In genomic region chr15:99895956-99896311, GRCh38 we compare ENCODE assay signal across 24 cellular contexts.
"Had no signal": no experiment of that assay in that cellular context is flagged by ENCODE, and none has a peak within 500 bp of the region (broad histone marks: within the 10 kb centered on the region; RNA-seq: fewer than 3 reads in every experiment).

No MANE protein-coding gene starts in this region.

- DNase-seq: activated CD4-positive, alpha-beta T cell treated with anti-CD3 and anti-CD28 coated beads, Interleukin-2, amount 10 ng/mL, durations not matched to agents 7 days and 5 days; activated CD8-positive, alpha-beta memory T cell treated with anti-CD3 and anti-CD28 coated beads, Interleukin-2, amount 50 U/mL, for 4 hours; activated naive CD4-positive, alpha-beta T cell treated with anti-CD3 and anti-CD28 coated beads, Interleukin-2, amount 10 ng/mL, durations not matched to agents 7 days and 5 days; activated T-cell treated with anti-CD3 and anti-CD28 coated beads, Interleukin-2, amount 50 U/mL, for 4 hours; aorta; brain microvascular endothelial cell; colonic mucosa; foreskin melanocyte; glutamatergic neuron; hypothalamus; islet precursor cell; left colon; stimulated activated CD4-positive, alpha-beta T cell treated with anti-CD3 and anti-CD28 coated beads, Interleukin-4, amount 100 ng/mL, for 24 hours; stomach; T-helper 9 cell had no signal

- ATAC-seq: activated T-cell treated with anti-CD3 and anti-CD28 coated beads, Interleukin-2, amount 50 U/mL, for 4 hours; left colon; natural killer cell treated with Interleukin-12 subunit alpha and Interleukin-12 subunit beta and Interleukin-15 and Interleukin-18, amount 100 ng/mL, for 72 hours; sciatic nerve; stimulated activated effector memory CD8-positive, alpha-beta T cell treated with anti-CD3 and anti-CD28 coated beads, Interleukin-12 subunit alpha, Interleukin-12 subunit beta, amount 100 ng/mL, for 72 hours had no signal

- H3K4me1 ChIP-seq: colonic mucosa, parathyroid adenoma, stomach had no signal

- H3K27ac Mint-ChIP-seq: activated CD4-positive, alpha-beta T cell treated with anti-CD3 and anti-CD28 coated beads, Interleukin-2, amount 10 ng/mL, durations not matched to agents 7 days and 5 days; activated naive CD4-positive, alpha-beta T cell treated with anti-CD3 and anti-CD28 coated beads, Interleukin-2, amount 10 ng/mL, durations not matched to agents 7 days and 5 days; mesothelial cell of epicardium; natural killer cell treated with Interleukin-12 subunit alpha and Interleukin-12 subunit beta and Interleukin-15 and Interleukin-18, amount 100 ng/mL, for 72 hours; stimulated activated effector memory CD8-positive, alpha-beta T cell treated with anti-CD3 and anti-CD28 coated beads, Interleukin-12 subunit alpha, Interleukin-12 subunit beta, amount 100 ng/mL, for 72 hours; type B pancreatic cell had no signal

- H3K4me3 Mint-ChIP-seq: activated CD4-positive, alpha-beta T cell treated with anti-CD3 and anti-CD28 coated beads, Interleukin-2, amount 10 ng/mL, durations not matched to agents 7 days and 5 days; activated naive CD4-positive, alpha-beta T cell treated with anti-CD3 and anti-CD28 coated beads, Interleukin-2, amount 10 ng/mL, durations not matched to agents 7 days and 5 days; activated T-cell treated with anti-CD3 and anti-CD28 coated beads, Interleukin-2, amount 50 U/mL, for 4 hours; central memory CD8-positive, alpha-beta T cell; mesothelial cell of epicardium; natural killer cell treated with Interleukin-12 subunit alpha and Interleukin-12 subunit beta and Interleukin-15 and Interleukin-18, amount 100 ng/mL, for 72 hours; stimulated activated effector memory CD8-positive, alpha-beta T cell treated with anti-CD3 and anti-CD28 coated beads, Interleukin-12 subunit alpha, Interleukin-12 subunit beta, amount 100 ng/mL, for 72 hours; type B pancreatic cell had no signal

- H3K36me3 Mint-ChIP-seq: activated naive CD4-positive, alpha-beta T cell treated with anti-CD3 and anti-CD28 coated beads, Interleukin-2, amount 10 ng/mL, durations not matched to agents 7 days and 5 days; natural killer cell treated with Interleukin-12 subunit alpha and Interleukin-12 subunit beta and Interleukin-15 and Interleukin-18, amount 100 ng/mL, for 72 hours; stimulated activated effector memory CD8-positive, alpha-beta T cell treated with anti-CD3 and anti-CD28 coated beads, Interleukin-12 subunit alpha, Interleukin-12 subunit beta, amount 100 ng/mL, for 72 hours; type B pancreatic cell had no signal

- H3K27me3 ChIP-seq: brain microvascular endothelial cell, colonic mucosa, stomach had no signal

- H3K4me1 Mint-ChIP-seq: activated CD4-positive, alpha-beta T cell treated with anti-CD3 and anti-CD28 coated beads, Interleukin-2, amount 10 ng/mL, durations not matched to agents 7 days and 5 days; activated naive CD4-positive, alpha-beta T cell treated with anti-CD3 and anti-CD28 coated beads, Interleukin-2, amount 10 ng/mL, durations not matched to agents 7 days and 5 days; central memory CD8-positive, alpha-beta T cell; mesothelial cell of epicardium; stimulated activated effector memory CD8-positive, alpha-beta T cell treated with anti-CD3 and anti-CD28 coated beads, Interleukin-12 subunit alpha, Interleukin-12 subunit beta, amount 100 ng/mL, for 72 hours had no signal

- H3K4me3 ChIP-seq: colonic mucosa, lung, smooth muscle cell, stomach had no signal

- H3K9me3 ChIP-seq: colonic mucosa had no signal

- H3K27me3 Mint-ChIP-seq: activated CD4-positive, alpha-beta T cell treated with anti-CD3 and anti-CD28 coated beads, Interleukin-2, amount 10 ng/mL, durations not matched to agents 7 days and 5 days; activated naive CD4-positive, alpha-beta T cell treated with anti-CD3 and anti-CD28 coated beads, Interleukin-2, amount 10 ng/mL, durations not matched to agents 7 days and 5 days; central memory CD8-positive, alpha-beta T cell; type B pancreatic cell had no signal

- H3K9me3 Mint-ChIP-seq: central memory CD8-positive, alpha-beta T cell; natural killer cell treated with Interleukin-12 subunit alpha and Interleukin-12 subunit beta and Interleukin-15 and Interleukin-18, amount 100 ng/mL, for 72 hours had no signal

- H3K36me3 ChIP-seq: brain microvascular endothelial cell, colonic mucosa, stomach had no signal

- H3K27ac ChIP-seq: brain microvascular endothelial cell, colonic mucosa, parathyroid adenoma, stomach had no signal
